ENCODE assay signal across 1 cellular context in the genomic region with DNA sequence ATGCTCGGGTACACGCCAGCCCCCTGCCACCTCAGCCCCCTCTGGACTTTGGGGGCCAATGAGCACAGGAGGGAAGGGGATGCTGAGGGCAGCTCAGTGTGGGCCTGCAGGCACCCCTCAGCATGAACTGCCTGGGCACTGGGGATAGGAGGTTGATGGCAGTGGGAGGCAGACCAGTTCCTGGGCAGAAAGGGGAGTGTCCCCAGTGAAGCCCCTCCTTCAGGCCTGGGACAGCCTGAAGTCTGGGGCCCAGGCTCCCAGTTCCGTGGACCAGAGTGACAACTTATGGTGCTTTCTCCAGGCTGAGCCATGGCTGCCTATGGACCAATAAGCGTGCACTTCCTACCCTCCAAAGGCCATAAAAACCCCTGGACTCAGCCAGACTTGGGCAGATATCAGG.
TF ChIP-seq lines count a peak whose summit lies in the region.

No MANE protein-coding gene starts in this region.

TF ChIP-seq in HepG2, 621 proteins besides CTCF, POLR2A, EP300 and RAD21 (continued from another document):
- TF ChIP-seq, protein P1, sequence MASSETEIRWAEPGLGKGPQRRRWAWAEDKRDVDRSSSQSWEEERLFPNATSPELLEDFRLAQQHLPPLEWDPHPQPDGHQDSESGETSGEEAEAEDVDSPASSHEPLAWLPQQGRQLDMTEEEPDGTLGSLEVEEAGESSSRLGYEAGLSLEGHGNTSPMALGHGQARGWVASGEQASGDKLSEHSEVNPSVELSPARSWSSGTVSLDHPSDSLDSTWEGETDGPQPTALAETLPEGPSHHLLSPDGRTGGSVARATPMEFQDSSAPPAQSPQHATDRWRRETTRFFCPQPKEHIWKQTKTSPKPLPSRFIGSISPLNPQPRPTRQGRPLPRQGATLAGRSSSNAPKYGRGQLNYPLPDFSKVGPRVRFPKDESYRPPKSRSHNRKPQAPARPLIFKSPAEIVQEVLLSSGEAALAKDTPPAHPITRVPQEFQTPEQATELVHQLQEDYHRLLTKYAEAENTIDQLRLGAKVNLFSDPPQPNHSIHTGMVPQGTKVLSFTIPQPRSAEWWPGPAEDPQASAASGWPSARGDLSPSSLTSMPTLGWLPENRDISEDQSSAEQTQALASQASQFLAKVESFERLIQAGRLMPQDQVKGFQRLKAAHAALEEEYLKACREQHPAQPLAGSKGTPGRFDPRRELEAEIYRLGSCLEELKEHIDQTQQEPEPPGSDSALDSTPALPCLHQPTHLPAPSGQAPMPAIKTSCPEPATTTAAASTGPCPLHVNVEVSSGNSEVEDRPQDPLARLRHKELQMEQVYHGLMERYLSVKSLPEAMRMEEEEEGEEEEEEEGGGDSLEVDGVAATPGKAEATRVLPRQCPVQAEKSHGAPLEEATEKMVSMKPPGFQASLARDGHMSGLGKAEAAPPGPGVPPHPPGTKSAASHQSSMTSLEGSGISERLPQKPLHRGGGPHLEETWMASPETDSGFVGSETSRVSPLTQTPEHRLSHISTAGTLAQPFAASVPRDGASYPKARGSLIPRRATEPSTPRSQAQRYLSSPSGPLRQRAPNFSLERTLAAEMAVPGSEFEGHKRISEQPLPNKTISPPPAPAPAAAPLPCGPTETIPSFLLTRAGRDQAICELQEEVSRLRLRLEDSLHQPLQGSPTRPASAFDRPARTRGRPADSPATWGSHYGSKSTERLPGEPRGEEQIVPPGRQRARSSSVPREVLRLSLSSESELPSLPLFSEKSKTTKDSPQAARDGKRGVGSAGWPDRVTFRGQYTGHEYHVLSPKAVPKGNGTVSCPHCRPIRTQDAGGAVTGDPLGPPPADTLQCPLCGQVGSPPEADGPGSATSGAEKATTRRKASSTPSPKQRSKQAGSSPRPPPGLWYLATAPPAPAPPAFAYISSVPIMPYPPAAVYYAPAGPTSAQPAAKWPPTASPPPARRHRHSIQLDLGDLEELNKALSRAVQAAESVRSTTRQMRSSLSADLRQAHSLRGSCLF (CRISPR knock-in tag; IDR thresholded peaks at IDR 0.05; ENCODE audit: borderline replicate concordance), result no peak
